Comparison of ENCODE assay signal across 8 cellular contexts in genomic region chr7:23597064-23597907, GRCh38. TPM values are rescaled to one million over a fixed set of nuclear protein-coding genes. Genes with fewer than 3 reads are reported as not detected.
DNase-seq lines count a peak whose midpoint lies in the region; ATAC-seq and TF ChIP-seq lines count a peak whose summit lies in the region.

A gene with protein sequence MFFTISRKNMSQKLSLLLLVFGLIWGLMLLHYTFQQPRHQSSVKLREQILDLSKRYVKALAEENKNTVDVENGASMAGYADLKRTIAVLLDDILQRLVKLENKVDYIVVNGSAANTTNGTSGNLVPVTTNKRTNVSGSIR (plus strand): TSS chr7:23597382. CDS start chr7:23611316, 13,934 bp downstream.

- peak within 1 kb of the TSS; percentile 95 for H3K4me3 Mint-ChIP-seq in type B pancreatic cell

- no peak for TF ChIP-seq CTCF in GM12864 (IDR thresholded peaks at IDR 0.05; ENCODE audit: low read depth, low read length, missing control alignments)
- TF ChIP-seq CTCF in SU-DHL-6 (IDR thresholded peaks at IDR 0.05; ENCODE audit: insufficient read depth, low read length, poor library complexity, severe bottlenecking), result no peak
- no peak for TF ChIP-seq CTCF in heart right ventricle (IDR thresholded peaks at IDR 0.05)
- TF ChIP-seq CTCF in type B pancreatic cell (conservative IDR thresholded peaks at IDR 0.05), result no peak

- DNase-seq in GM12864 (ENCODE audit: low read depth) (peak; percentile 62), NCI-H1092 treated with DMSO at 0.1 percent for 48 hours (lab: John Stamatoyannopoulos, UW) (peak; percentile 92), heart right ventricle (peak; percentile 93 to 94), posterior cingulate gyrus (peak; percentile 89 to 99 (median 94)), type B pancreatic cell (ENCODE audit: extremely low spot score, unreplicated experiment) (peak; percentile 95)

- peaks cover 28% of the 10 kb centered on the region for H3K4me1 Mint-ChIP-seq in type B pancreatic cell (ENCODE audit: unreplicated experiment)

- no peaks in the 10 kb centered on the region for H4K20me1 ChIP-seq in SU-DHL-6 (ENCODE audit: low read depth, low read length)

- H3K4me3 ChIP-seq in GM12864 (ENCODE audit: low read depth, low read length) (peak within 1 kb of the TSS; percentile 80), SU-DHL-6 (ENCODE audit: insufficient read depth, low read length, poor library complexity, severe bottlenecking) (peak within 1 kb of the TSS; percentile 68), heart right ventricle (peak within 1 kb of the TSS; percentile 70 to 89 (median 80))

- H3K27me3 ChIP-seq in SU-DHL-6 (ENCODE audit: low read length), result no peaks in the 10 kb centered on the region
- no peaks in the 10 kb centered on the region for H3K27me3 ChIP-seq in heart right ventricle

- peak within 1 kb of the TSS; percentile 95 for H2AFZ ChIP-seq in SU-DHL-6 (ENCODE audit: low read depth, low read length, severe bottlenecking)

- H3K27ac ChIP-seq in SU-DHL-6 (ENCODE audit: low read depth, low read length), result no peak within 1 kb of the TSS
- peak within 1 kb of the TSS; percentile 79 for H3K27ac ChIP-seq in adipose tissue (ENCODE audit: low read depth, low read length)
- peak within 1 kb of the TSS; percentile 84 to 98 (median 96) for H3K27ac ChIP-seq in heart right ventricle

- H3K79me2 ChIP-seq in SU-DHL-6 (ENCODE audit: insufficient read depth, low read length), result no peaks in the 10 kb centered on the region

- ATAC-seq in HG02623 (IDR thresholded peaks at IDR 0.05; ENCODE audit: unreplicated experiment) (peak; percentile 74), heart right ventricle (peak; percentile 98 to 99 (median 98))

- peaks cover 4% of the 10 kb centered on the region for H3K9me3 Mint-ChIP-seq in type B pancreatic cell

- H3F3A ChIP-seq in SU-DHL-6 (ENCODE audit: insufficient read depth), result peaks cover 5% of the 10 kb centered on the region; the same call in 1 of the 2 replicates

- H3K9ac ChIP-seq in SU-DHL-6 (ENCODE audit: low read length), result peak within 1 kb of the TSS; percentile 67

- intact Hi-C loops in heart right ventricle (cut with DNase I), result loop anchor here in 7 of 10 donors (1.0 to 10.0 kb wide), 5 partner anchors 65 to 88 kb away; partner anchors contain the start of genes FAM221A (in 7 of the 7) and TRA2A (in 1 of the 7)
- intact Hi-C loops in posterior cingulate gyrus (cut with DNase I), result loop anchor here (2.0 kb wide), 2 partner anchors 64 to 84 kb away; partner anchors contain the start of gene FAM221A

- H3K9me3 ChIP-seq in SU-DHL-6 (ENCODE audit: insufficient read depth, low read length), result no peaks in the 10 kb centered on the region
- no peaks in the 10 kb centered on the region for H3K9me3 ChIP-seq in heart right ventricle

- 1 to 2% (median 1%) methylated on average over 73 to 94 of the region's 94 CpGs for WGBS in adipose tissue, 3 donors
- WGBS in heart right ventricle, 2 donors, result 1 to 2% methylated on average over 90 to 94 of the region's 94 CpGs

- H3K27me3 Mint-ChIP-seq in type B pancreatic cell, result no peaks in the 10 kb centered on the region

- H3K36me3 Mint-ChIP-seq in type B pancreatic cell, result peaks cover 4% of the 10 kb centered on the region

- peak within 1 kb of the TSS; percentile 61 for H3K4me2 ChIP-seq in SU-DHL-6 (ENCODE audit: low read depth, low read length, poor library complexity, severe bottlenecking)

- peak within 1 kb of the TSS; percentile 95 for H3K27ac Mint-ChIP-seq in type B pancreatic cell

- H3K36me3 ChIP-seq in SU-DHL-6 (ENCODE audit: low read length), result no peaks in the 10 kb centered on the region
- H3K36me3 ChIP-seq in heart right ventricle, result no peaks in the 10 kb centered on the region

- peaks cover 6 to 30% (median 14%) of the 10 kb centered on the region in 9 donors for H3K4me1 ChIP-seq in heart right ventricle

- H3K9me2 ChIP-seq in SU-DHL-6 (replicated peaks; ENCODE audit: insufficient read depth, low read length), result no peaks in the 10 kb centered on the region

RNA-seq across cellular contexts. Expression of the gene that starts here (rescaled TPM):
- 1 to 10 TPM; 4.3 to 5.4 (median 4.7) TPM for polyA plus RNA-seq in adipose tissue
- 10 to 100 TPM in 3 of 10 donors, 1 to 10 TPM in 7; 6.7 to 11.9 (median 8.9) TPM for total RNA-seq in heart right ventricle
- polyA plus RNA-seq in heart right ventricle, result 1 to 10 TPM; 2.9 to 5.4 TPM
- 11.1 and 15.2 TPM in 2 replicates for total RNA-seq in type B pancreatic cell (ENCODE audit: low replicate concordance)
